8 cellular contexts compared by ENCODE assay signal in genomic region chr10:52232561-52233350, GRCh38.
DNase-seq lines count a peak whose midpoint lies in the region; ATAC-seq and TF ChIP-seq lines count a peak whose summit lies in the region.

No MANE protein-coding gene starts in this region.

- no peaks in the 10 kb centered on the region for H3K36me3 Mint-ChIP-seq in stimulated activated naive CD8-positive, alpha-beta T cell treated with anti-CD3 and anti-CD28 coated beads, Interleukin-15, Interleukin-2, amounts not matched to agents 100 ng/mL and 50 ng/mL, for 24 hours (ENCODE audit: low read depth)
- H3K36me3 Mint-ChIP-seq in activated CD8-positive, alpha-beta T cell treated with anti-CD3 and anti-CD28 coated beads for 36 hours (ENCODE audit: low read depth): no peaks in the 10 kb centered on the region

- no peak for TF ChIP-seq CTCF in activated CD8-positive, alpha-beta T cell treated with anti-CD3 and anti-CD28 coated beads for 36 hours (IDR thresholded peaks at IDR 0.05)
- no peak for TF ChIP-seq CTCF in right lobe of liver (IDR thresholded peaks at IDR 0.05)

- intact Hi-C loops in activated CD8-positive, alpha-beta T cell treated with anti-CD3 and anti-CD28 coated beads for 36 hours (cut with micrococcal nuclease): no loop called here
- intact Hi-C loops in right lobe of liver (cut with DNase I): no loop called here

- peaks cover 14% of the 10 kb centered on the region for H3K4me1 Mint-ChIP-seq in stimulated activated naive CD8-positive, alpha-beta T cell treated with anti-CD3 and anti-CD28 coated beads, Interleukin-15, Interleukin-2, amounts not matched to agents 100 ng/mL and 50 ng/mL, for 24 hours (ENCODE audit: low read depth)
- H3K4me1 Mint-ChIP-seq in activated CD8-positive, alpha-beta T cell treated with anti-CD3 and anti-CD28 coated beads for 36 hours (ENCODE audit: low read depth): peaks cover 6% of the 10 kb centered on the region

- no peaks in the 10 kb centered on the region for H3K9me3 Mint-ChIP-seq in stimulated activated naive CD8-positive, alpha-beta T cell treated with anti-CD3 and anti-CD28 coated beads, Interleukin-15, Interleukin-2, amounts not matched to agents 100 ng/mL and 50 ng/mL, for 24 hours
- H3K9me3 Mint-ChIP-seq in activated CD8-positive, alpha-beta T cell treated with anti-CD3 and anti-CD28 coated beads for 36 hours: no peaks in the 10 kb centered on the region

- no peaks in the 10 kb centered on the region for H3K27me3 Mint-ChIP-seq in stimulated activated naive CD8-positive, alpha-beta T cell treated with anti-CD3 and anti-CD28 coated beads, Interleukin-15, Interleukin-2, amounts not matched to agents 100 ng/mL and 50 ng/mL, for 24 hours
- H3K27me3 Mint-ChIP-seq in activated CD8-positive, alpha-beta T cell treated with anti-CD3 and anti-CD28 coated beads for 36 hours: peaks cover 5% of the 10 kb centered on the region

- no peaks in the 10 kb centered on the region for H3K36me3 ChIP-seq in right lobe of liver

- no peak for TF ChIP-seq POLR2A in right lobe of liver (IDR thresholded peaks at IDR 0.05)

- no peak overlapping the region for H3K27ac ChIP-seq in right lobe of liver

- peak overlapping the region; percentile 36 for H3K4me3 Mint-ChIP-seq in stimulated activated naive CD8-positive, alpha-beta T cell treated with anti-CD3 and anti-CD28 coated beads, Interleukin-15, Interleukin-2, amounts not matched to agents 100 ng/mL and 50 ng/mL, for 24 hours
- H3K4me3 Mint-ChIP-seq in activated CD8-positive, alpha-beta T cell treated with anti-CD3 and anti-CD28 coated beads for 36 hours: peak overlapping the region; percentile 9

- WGBS in right lobe of liver (ENCODE audit: insufficient coverage, low coverage, low lambda C conversion rate, missing lambda C conversion rate): 35% methylated on average over 4 of the region's 4 CpGs

- POLR2A ChIA-PET in activated CD8-positive, alpha-beta T cell treated with anti-CD3 and anti-CD28 coated beads for 36 hours (lab: Charles Lee): no interaction called here

- H3K9me3 ChIP-seq in right lobe of liver: no peaks in the 10 kb centered on the region

- DNase-seq in stimulated activated naive CD8-positive, alpha-beta T cell treated with anti-CD3 and anti-CD28 coated beads, Interleukin-15, Interleukin-2, amounts not matched to agents 100 U/mL and 50 U/mL, for 24 hours: no peak
- DNase-seq in activated CD8-positive, alpha-beta T cell treated with anti-CD3 and anti-CD28 coated beads for 36 hours: no peak
- no peak for DNase-seq in right lobe of liver
- DNase-seq in NOMO-1 (lab: John Stamatoyannopoulos, UW; ENCODE audit: unreplicated experiment in 2 of 2): no peak
- no peak for DNase-seq in NCI-H345 treated with DMSO at 0.1 percent for 48 hours (lab: John Stamatoyannopoulos, UW; ENCODE audit: unreplicated experiment)
- DNase-seq in inferior parietal cortex (ENCODE audit: extremely low spot score): no peak

- H3K27ac Mint-ChIP-seq in stimulated activated naive CD8-positive, alpha-beta T cell treated with anti-CD3 and anti-CD28 coated beads, Interleukin-15, Interleukin-2, amounts not matched to agents 100 ng/mL and 50 ng/mL, for 24 hours: no peak overlapping the region
- H3K27ac Mint-ChIP-seq in activated CD8-positive, alpha-beta T cell treated with anti-CD3 and anti-CD28 coated beads for 36 hours: no peak overlapping the region

- no peaks in the 10 kb centered on the region for H3K27me3 ChIP-seq in right lobe of liver

- ATAC-seq in stimulated activated naive CD8-positive, alpha-beta T cell treated with anti-CD3 and anti-CD28 coated beads, Interleukin-15, Interleukin-2, amounts not matched to agents 100 U/mL and 50 U/mL, for 24 hours: no peak
- peak; percentile 99 for ATAC-seq in HG03159 (IDR thresholded peaks at IDR 0.05; ENCODE audit: unreplicated experiment)
- ATAC-seq in activated CD8-positive, alpha-beta T cell treated with anti-CD3 and anti-CD28 coated beads for 36 hours: no peak
- peak; percentile 43 to 74 (median 53) for ATAC-seq in right lobe of liver

- CTCF ChIA-PET in activated CD8-positive, alpha-beta T cell treated with anti-CD3 and anti-CD28 coated beads for 36 hours (lab: Charles Lee): no interaction called here

- H3K4me1 ChIP-seq in right lobe of liver: no peaks in the 10 kb centered on the region

- H3K4me3 ChIP-seq in right lobe of liver: peak overlapping the region in 2 of 3 donors; percentile 14 to 42

Comparison
In these comparisons a context has a peak if more than half of its experiments do, and no peak if none do; other contexts are left out.
1. ATAC-seq: peak in HG03159 (single experiment) and right lobe of liver (4 of 4); none in stimulated activated naive CD8-positive, alpha-beta T cell treated with anti-CD3 and anti-CD28 coated beads, Interleukin-15, Interleukin-2, amounts not matched to agents 100 U/mL and 50 U/mL, for 24 hours (single experiment) and activated CD8-positive, alpha-beta T cell treated with anti-CD3 and anti-CD28 coated beads for 36 hours (single experiment).